21 cellular contexts compared by ENCODE assay signal in the genomic region with DNA sequence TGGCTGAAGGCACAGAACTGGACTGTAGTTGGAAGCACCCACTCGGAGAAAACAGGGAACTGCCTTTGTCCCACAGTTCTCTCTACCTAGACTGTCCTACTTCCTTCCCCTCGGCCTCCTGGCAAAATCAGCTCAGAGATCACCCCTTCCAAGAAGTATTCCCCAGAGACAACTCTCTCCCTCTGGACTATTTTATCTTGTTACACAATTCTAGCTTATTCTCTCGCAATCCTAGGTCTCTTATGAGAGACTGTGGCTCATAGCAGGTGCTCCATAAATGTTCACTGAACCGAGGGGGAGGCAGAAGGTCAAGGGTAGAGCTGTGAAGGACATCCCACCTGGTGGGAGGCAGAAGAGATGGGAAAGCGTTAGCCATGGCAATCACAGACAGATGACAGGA. TPM values are rescaled to one million over a fixed set of nuclear protein-coding genes. Genes with fewer than 3 reads are reported as not detected.
DNase-seq lines count a peak whose midpoint lies in the region; ATAC-seq and TF ChIP-seq lines count a peak whose summit lies in the region.
"Had no signal": no experiment of that assay in that cellular context is flagged by ENCODE, and none has a peak within 500 bp of the region (broad histone marks: within the 10 kb centered on the region; RNA-seq: fewer than 3 reads in every experiment).

No MANE protein-coding gene starts in this region.

- DNase-seq in heart right ventricle: no peak
- DNase-seq in left ventricle myocardium superior: no peak
- peak; percentile 42 for DNase-seq in fibroblast of gingiva (ENCODE audit: low read depth)
- no peak for DNase-seq in osteoblast (ENCODE audit: insufficient read length, low spot score, missing footprints)
- DNase-seq in upper lobe of right lung: no peak
- DNase-seq in stimulated activated naive CD8-positive, alpha-beta T cell treated with anti-CD3 and anti-CD28 coated beads, Interleukin-15, amount 100 ng/mL, for 72 hours: no peak
- no peak for DNase-seq in posterior cingulate gyrus
- no peak for DNase-seq in hepatocyte (ENCODE audit: low spot score)
- DNase-seq: ACHN; activated CD4-positive, alpha-beta memory T cell treated with anti-CD3 and anti-CD28 coated beads for 36 hours; activated naive CD8-positive, alpha-beta T cell treated with anti-CD3 and anti-CD28 coated beads for 36 hours; activated T-cell treated with anti-CD3 and anti-CD28 coated beads, Interleukin-2, amount 50 U/mL, for 72 hours; central memory CD4-positive, alpha-beta T cell; effector CD4-positive, alpha-beta T cell; KBM-7; natural killer cell; NCI-H1092; NCI-H82; stimulated activated CD4-positive, alpha-beta T cell treated with anti-CD3 and anti-CD28 coated beads, Interleukin-15, amount 100 ng/mL, for 24 hours; stimulated activated naive B cell treated with anti-CD40 and anti-IgM and Interleukin-4, amounts not matched to agents 10 μg/mL and 1 μg/mL and 100 μg/mL, for 72 hours had no signal

- peaks cover 66 to 100% (median 97%) of the 10 kb centered on the region in 9 donors for H3K4me1 ChIP-seq in heart right ventricle
- H3K4me1 ChIP-seq in osteoblast (ENCODE audit: insufficient read depth, low read length): peaks cover 38% of the 10 kb centered on the region
- peaks cover 77% of the 10 kb centered on the region for H3K4me1 ChIP-seq in upper lobe of right lung
- H3K4me1 ChIP-seq in hepatocyte (ENCODE audit: insufficient read depth): peaks cover 18% of the 10 kb centered on the region

- H3K4me3 Mint-ChIP-seq in stimulated activated naive CD8-positive, alpha-beta T cell treated with anti-CD3 and anti-CD28 coated beads, Interleukin-15, amount 100 ng/mL, for 72 hours: no peak overlapping the region
- H3K4me3 Mint-ChIP-seq: activated CD4-positive, alpha-beta memory T cell treated with anti-CD3 and anti-CD28 coated beads for 36 hours; activated naive CD8-positive, alpha-beta T cell treated with anti-CD3 and anti-CD28 coated beads for 36 hours; activated T-cell treated with anti-CD3 and anti-CD28 coated beads, Interleukin-2, amount 50 U/mL, for 72 hours; natural killer cell; stimulated activated naive B cell treated with anti-CD40 and anti-IgM and Interleukin-4, amounts not matched to agents 10 μg/mL and 1 μg/mL and 100 μg/mL, for 72 hours had no signal

- H3K36me3 ChIP-seq in heart right ventricle (peaks cover 0 to 37% (median 0%) of the 10 kb centered on the region in 9 donors), osteoblast (ENCODE audit: insufficient read depth, low read length) (peaks cover 50% of the 10 kb centered on the region), upper lobe of right lung (peaks cover 4% of the 10 kb centered on the region), hepatocyte (replicated peaks; ENCODE audit: insufficient read depth, low read depth) (no peaks in the 10 kb centered on the region)

- no peak for ATAC-seq in heart right ventricle
- ATAC-seq in left ventricle myocardium superior: no peak
- no peak for ATAC-seq in upper lobe of right lung
- ATAC-seq in stimulated activated naive CD8-positive, alpha-beta T cell treated with anti-CD3 and anti-CD28 coated beads, Interleukin-15, amount 100 ng/mL, for 72 hours: no peak
- ATAC-seq: activated T-cell treated with anti-CD3 and anti-CD28 coated beads, Interleukin-2, amount 50 U/mL, for 72 hours; natural killer cell; stimulated activated naive B cell treated with anti-CD40 and anti-IgM and Interleukin-4, amounts not matched to agents 10 μg/mL and 1 μg/mL and 100 μg/mL, for 72 hours had no signal

- no peak overlapping the region for H2AFZ ChIP-seq in osteoblast (ENCODE audit: low read length)
- H2AFZ ChIP-seq in hepatocyte: no peak overlapping the region

- H3K27me3 ChIP-seq in heart right ventricle (no peaks in the 10 kb centered on the region), osteoblast (ENCODE audit: insufficient read depth, low read length) (no peaks in the 10 kb centered on the region), upper lobe of right lung (no peaks in the 10 kb centered on the region), hepatocyte (no peaks in the 10 kb centered on the region)

- H3K79me2 ChIP-seq in osteoblast (ENCODE audit: insufficient read depth, low read length) (peaks cover 96% of the 10 kb centered on the region), hepatocyte (peaks cover 55% of the 10 kb centered on the region)

- H3K9me3 ChIP-seq in heart right ventricle (no peaks in the 10 kb centered on the region), osteoblast (ENCODE audit: low read depth, low read length) (no peaks in the 10 kb centered on the region), upper lobe of right lung (no peaks in the 10 kb centered on the region), hepatocyte (ENCODE audit: low read depth) (no peaks in the 10 kb centered on the region)

- 48 to 54% methylated on average over 5 of the region's 5 CpGs for WGBS in heart right ventricle, 2 donors
- 86% methylated on average over 5 of the region's 5 CpGs for WGBS in hepatocyte (ENCODE audit: low lambda C conversion rate, missing lambda C conversion rate)

- H3K27me3 Mint-ChIP-seq in stimulated activated naive CD8-positive, alpha-beta T cell treated with anti-CD3 and anti-CD28 coated beads, Interleukin-15, amount 100 ng/mL, for 72 hours: no peaks in the 10 kb centered on the region
- H3K27me3 Mint-ChIP-seq: activated CD4-positive, alpha-beta memory T cell treated with anti-CD3 and anti-CD28 coated beads for 36 hours; activated naive CD8-positive, alpha-beta T cell treated with anti-CD3 and anti-CD28 coated beads for 36 hours had no signal

- peaks cover 11% of the 10 kb centered on the region for H3K4me1 Mint-ChIP-seq in stimulated activated naive CD8-positive, alpha-beta T cell treated with anti-CD3 and anti-CD28 coated beads, Interleukin-15, amount 100 ng/mL, for 72 hours

- no peak overlapping the region for H3K27ac Mint-ChIP-seq in stimulated activated naive CD8-positive, alpha-beta T cell treated with anti-CD3 and anti-CD28 coated beads, Interleukin-15, amount 100 ng/mL, for 72 hours
- H3K27ac Mint-ChIP-seq: activated CD4-positive, alpha-beta memory T cell treated with anti-CD3 and anti-CD28 coated beads for 36 hours; activated naive CD8-positive, alpha-beta T cell treated with anti-CD3 and anti-CD28 coated beads for 36 hours; activated T-cell treated with anti-CD3 and anti-CD28 coated beads, Interleukin-2, amount 50 U/mL, for 72 hours; natural killer cell; progenitor cell of endocrine pancreas; stimulated activated naive B cell treated with anti-CD40 and anti-IgM and Interleukin-4, amounts not matched to agents 10 μg/mL and 1 μg/mL and 100 μg/mL, for 72 hours had no signal

- H4K20me1 ChIP-seq in osteoblast (ENCODE audit: insufficient read depth, low read length) (peaks cover 75% of the 10 kb centered on the region), hepatocyte (ENCODE audit: insufficient read depth, poor library complexity, severe bottlenecking) (no peaks in the 10 kb centered on the region)

- H3K4me2 ChIP-seq in osteoblast (ENCODE audit: insufficient read depth, low read length) (peak overlapping the region; percentile 53), hepatocyte (no peak overlapping the region)

- intact Hi-C loops in heart right ventricle (cut with DNase I) (loop anchor here in 2 of 10 donors (5.0 to 10.0 kb wide), 2 partner anchors 43 to 270 kb away; no protein-coding TSS in a partner anchor), left ventricle myocardium superior (cut with micrococcal nuclease) (no loop called here), upper lobe of right lung (cut with DNase I) (no loop called here), posterior cingulate gyrus (cut with DNase I) (no loop called here)

- TF ChIP-seq CTCF in heart right ventricle (IDR thresholded peaks at IDR 0.05) (no peak), osteoblast (IDR thresholded peaks at IDR 0.05; ENCODE audit: extremely low read depth, low read depth, low read length) (no peak), upper lobe of right lung (IDR thresholded peaks at IDR 0.05) (no peak), hepatocyte (IDR thresholded peaks at IDR 0.05; ENCODE audit: poor library complexity) (no peak)

- H3K9me2 ChIP-seq in hepatocyte (replicated peaks; ENCODE audit: insufficient read depth): no peaks in the 10 kb centered on the region

- H3K27ac ChIP-seq in heart right ventricle (peak overlapping the region; percentile 79 to 99 (median 92)), osteoblast (ENCODE audit: low read depth, low read length) (no peak overlapping the region), upper lobe of right lung (peak overlapping the region; percentile 82), hepatocyte (no peak overlapping the region)

- no peaks in the 10 kb centered on the region for H3K9me3 Mint-ChIP-seq in stimulated activated naive CD8-positive, alpha-beta T cell treated with anti-CD3 and anti-CD28 coated beads, Interleukin-15, amount 100 ng/mL, for 72 hours
- H3K9me3 Mint-ChIP-seq: activated CD4-positive, alpha-beta memory T cell treated with anti-CD3 and anti-CD28 coated beads for 36 hours; activated naive CD8-positive, alpha-beta T cell treated with anti-CD3 and anti-CD28 coated beads for 36 hours; activated T-cell treated with anti-CD3 and anti-CD28 coated beads, Interleukin-2, amount 50 U/mL, for 72 hours; natural killer cell; stimulated activated naive B cell treated with anti-CD40 and anti-IgM and Interleukin-4, amounts not matched to agents 10 μg/mL and 1 μg/mL and 100 μg/mL, for 72 hours had no signal

- H3K4me3 ChIP-seq in heart right ventricle (no peak overlapping the region), osteoblast (ENCODE audit: insufficient read depth, low read length) (no peak overlapping the region), upper lobe of right lung (no peak overlapping the region), hepatocyte (no peak overlapping the region)

RNA-seq across cellular contexts. Expression of gene HEG1, which starts 10.6 kb away (rescaled TPM):
- total RNA-seq in heart right ventricle (100 to 1,000 TPM in 7 of 10 donors, 10 to 100 TPM in 3; 79.0 to 186 (median 143) TPM), left ventricle myocardium superior (102 TPM), osteoblast (114 and 117 TPM in 2 replicates), upper lobe of right lung (234 TPM), hepatocyte (25.1 and 27.2 TPM in 2 replicates)
- polyA plus RNA-seq in heart right ventricle (10 to 100 TPM; 12.2 to 25.4 TPM), hepatocyte (22.5 and 27.3 TPM in 2 replicates)

Comparison
In these comparisons a context has a peak if more than half of its experiments do, and no peak if none do; other contexts are left out.
1. H3K27ac ChIP-seq: peak in heart right ventricle (10 of 10) and upper lobe of right lung (single experiment); none in osteoblast (single experiment) and hepatocyte (single experiment).